Comparison of ENCODE assay signal across 9 cellular contexts in genomic region chrX:140762061-140762460, GRCh38.
A peak's percentile ranks its signal among the peaks of the same experiment; 100 is the strongest.
DNase-seq lines count a peak whose midpoint lies in the region; ATAC-seq and TF ChIP-seq lines count a peak whose summit lies in the region.
"Had no signal": no experiment of that assay in that cellular context is flagged by ENCODE, and none has a peak within 500 bp of the region (broad histone marks: within the 10 kb centered on the region; RNA-seq: fewer than 3 reads in every experiment).

No MANE protein-coding gene starts in this region.

- no peaks in the 10 kb centered on the region for H4K20me1 ChIP-seq in OCI-LY3 (ENCODE audit: insufficient read depth, low read length)

- no peak overlapping the region for H2AFZ ChIP-seq in OCI-LY3 (ENCODE audit: low read depth, low read length)

- TF ChIP-seq CTCF in OCI-LY3 (IDR thresholded peaks at IDR 0.05; ENCODE audit: low read depth, low read length) (peak; percentile 63), tibial artery (IDR thresholded peaks at IDR 0.05) (peak; percentile 62 to 66)

- H3K4me3 ChIP-seq in OCI-LY3 (ENCODE audit: low read length) (peak overlapping the region; percentile 34; the same call in 1 of the 2 replicates), tibial artery (no peak overlapping the region)
- H3K4me3 ChIP-seq: skin epidermis had no signal

- H3K4me1 ChIP-seq in OCI-LY3 (ENCODE audit: low read length) (0 out of 2 replicates have a peak, but pooled peaks cover 4% of the 10 kb centered on the region), tibial artery (no peaks in the 10 kb centered on the region)

- H3K9me3 ChIP-seq in OCI-LY3 (ENCODE audit: insufficient read depth, low read length) (no peaks in the 10 kb centered on the region), tibial artery (no peaks in the 10 kb centered on the region)

- H3K27me3 ChIP-seq in OCI-LY3 (ENCODE audit: low read depth, low read length) (no peaks in the 10 kb centered on the region), tibial artery (no peaks in the 10 kb centered on the region)

- H3K9ac ChIP-seq in OCI-LY3 (ENCODE audit: low read length) = no peak overlapping the region

- no peaks in the 10 kb centered on the region for H3K79me2 ChIP-seq in OCI-LY3 (ENCODE audit: low read length)

- H3K36me3 ChIP-seq in OCI-LY3 (replicated peaks; ENCODE audit: low read depth, low read length) (no peaks in the 10 kb centered on the region), tibial artery (no peaks in the 10 kb centered on the region)

- H3K4me2 ChIP-seq in OCI-LY3 (ENCODE audit: low read length) = peak overlapping the region; percentile 43

- intact Hi-C loops in tibial artery (cut with DNase I; ENCODE audit: low total_unique reads) = no loop called here

- no peak overlapping the region for H3K27ac ChIP-seq in OCI-LY3 (ENCODE audit: low read length)
- no peak overlapping the region for H3K27ac ChIP-seq in tibial artery
- H3K27ac ChIP-seq: skin epidermis had no signal

- peak; percentile 72 for ATAC-seq in GM18519 (IDR thresholded peaks at IDR 0.05; ENCODE audit: low FRiP score, unreplicated experiment)
- ATAC-seq in HG03108 (IDR thresholded peaks at IDR 0.05; ENCODE audit: unreplicated experiment) = peak; percentile 66
- no peak for ATAC-seq in HG03280 (IDR thresholded peaks at IDR 0.05; ENCODE audit: unreplicated experiment)

- peak; percentile 2 for DNase-seq in COLO668 (lab: John Stamatoyannopoulos, UW; ENCODE audit: unreplicated experiment)
- peak; percentile 62 for DNase-seq in cerebellar cortex (ENCODE audit: low spot score)
- peak; percentile 7 for DNase-seq in kidney glomerular epithelial cell (lab: John Stamatoyannopoulos, UW)
- DNase-seq in tibial artery = peak in 1 of 2 donors; percentile 30
